21 cellular contexts compared by ENCODE assay signal in the genomic region with DNA sequence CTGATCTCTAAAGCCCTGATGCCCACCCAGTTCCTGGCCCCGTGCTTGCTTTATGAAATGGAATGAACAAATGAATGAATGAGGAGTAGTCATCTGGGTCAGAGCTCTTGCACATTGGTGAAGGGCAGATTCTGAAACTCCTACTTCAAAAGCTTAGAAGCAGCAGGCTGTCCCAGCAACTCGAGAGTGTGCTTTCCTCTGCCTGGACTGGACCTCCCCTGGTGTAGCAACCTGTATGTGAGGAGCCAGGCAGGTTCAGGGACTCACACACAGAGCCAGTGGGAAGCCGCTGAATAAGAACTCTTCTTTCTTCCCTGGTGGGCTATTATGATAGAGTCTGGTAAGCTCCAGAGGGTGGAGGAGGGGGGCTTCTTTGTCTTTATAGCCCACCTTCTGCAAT.
"Had no signal": no experiment of that assay in that cellular context is flagged by ENCODE, and none has a peak within 500 bp of the region (broad histone marks: within the 10 kb centered on the region; RNA-seq: fewer than 3 reads in every experiment).

No MANE protein-coding gene starts in this region.

- H3K9me3 ChIP-seq: esophagus muscularis mucosa, gastrocnemius medialis, neutrophil, psoas muscle, thoracic aorta, transverse colon had no signal

- H3K4me1 Mint-ChIP-seq: naive thymus-derived CD4-positive, alpha-beta T cell; stimulated activated naive B cell treated with anti-CD40 and anti-IgM and Interleukin-4, amounts not matched to agents 10 μg/mL and 1 μg/mL and 100 μg/mL, for 72 hours; stimulated activated naive CD8-positive, alpha-beta T cell treated with anti-CD3 and anti-CD28 coated beads, Interleukin-15, amount 100 ng/mL, for 72 hours had no signal

- H3K27ac Mint-ChIP-seq: naive thymus-derived CD4-positive, alpha-beta T cell; nephron progenitor cell; stimulated activated naive B cell treated with anti-CD40 and anti-IgM and Interleukin-4, amounts not matched to agents 10 μg/mL and 1 μg/mL and 100 μg/mL, for 72 hours; stimulated activated naive CD8-positive, alpha-beta T cell treated with anti-CD3 and anti-CD28 coated beads, Interleukin-15, amount 100 ng/mL, for 72 hours had no signal

- H3K4me3 ChIP-seq: esophagus muscularis mucosa, gastrocnemius medialis, lung, psoas muscle, spleen, thoracic aorta, transverse colon had no signal

- H3K4me1 ChIP-seq: esophagus muscularis mucosa, gastrocnemius medialis, psoas muscle, spleen, transverse colon had no signal

- H3K36me3 Mint-ChIP-seq: naive thymus-derived CD4-positive, alpha-beta T cell had no signal

- ATAC-seq: gastrocnemius medialis; left colon; left ventricle myocardium superior; naive thymus-derived CD4-positive, alpha-beta T cell; psoas muscle; sciatic nerve; stimulated activated naive B cell treated with anti-CD40 and anti-IgM and Interleukin-4, amounts not matched to agents 10 μg/mL and 1 μg/mL and 100 μg/mL, for 72 hours; stimulated activated naive CD8-positive, alpha-beta T cell treated with anti-CD3 and anti-CD28 coated beads, Interleukin-15, amount 100 ng/mL, for 72 hours had no signal

- H3K27me3 ChIP-seq: esophagus muscularis mucosa, gastrocnemius medialis, neutrophil, spleen, transverse colon had no signal

- DNase-seq: effector memory CD4-positive, alpha-beta T cell; gastrocnemius medialis; left colon; left ventricle myocardium superior; mesenchymal stem cell; naive thymus-derived CD4-positive, alpha-beta T cell; nephron progenitor cell; psoas muscle; spleen; stimulated activated CD4-positive, alpha-beta T cell treated with anti-CD3 and anti-CD28 coated beads, Interleukin-15, amount 100 ng/mL, for 24 hours; stimulated activated CD4-positive, alpha-beta T cell treated with anti-CD3 and anti-CD28 coated beads, Interleukin-1b, Interleukin-23, amount 100 ng/mL, for 48 hours; stimulated activated CD4-positive, alpha-beta T cell treated with anti-CD3 and anti-CD28 coated beads, Interleukin-4, amount 100 ng/mL, for 4 hours; stimulated activated naive B cell treated with anti-CD40 and anti-IgM and Interleukin-4, amounts not matched to agents 10 μg/mL and 1 μg/mL and 100 μg/mL, for 72 hours; stimulated activated naive CD8-positive, alpha-beta T cell treated with anti-CD3 and anti-CD28 coated beads, Interleukin-15, amount 100 ng/mL, for 72 hours; transverse colon had no signal

- H3K27ac ChIP-seq: epithelial cell of prostate, esophagus muscularis mucosa, gastrocnemius medialis, neutrophil, psoas muscle, spleen, thoracic aorta, transverse colon had no signal

- H3K4me3 Mint-ChIP-seq: naive thymus-derived CD4-positive, alpha-beta T cell; nephron progenitor cell; stimulated activated naive B cell treated with anti-CD40 and anti-IgM and Interleukin-4, amounts not matched to agents 10 μg/mL and 1 μg/mL and 100 μg/mL, for 72 hours; stimulated activated naive CD8-positive, alpha-beta T cell treated with anti-CD3 and anti-CD28 coated beads, Interleukin-15, amount 100 ng/mL, for 72 hours had no signal

- H3K36me3 ChIP-seq: esophagus muscularis mucosa, gastrocnemius medialis, neutrophil, spleen, thoracic aorta, transverse colon had no signal
